In the genomic region with DNA sequence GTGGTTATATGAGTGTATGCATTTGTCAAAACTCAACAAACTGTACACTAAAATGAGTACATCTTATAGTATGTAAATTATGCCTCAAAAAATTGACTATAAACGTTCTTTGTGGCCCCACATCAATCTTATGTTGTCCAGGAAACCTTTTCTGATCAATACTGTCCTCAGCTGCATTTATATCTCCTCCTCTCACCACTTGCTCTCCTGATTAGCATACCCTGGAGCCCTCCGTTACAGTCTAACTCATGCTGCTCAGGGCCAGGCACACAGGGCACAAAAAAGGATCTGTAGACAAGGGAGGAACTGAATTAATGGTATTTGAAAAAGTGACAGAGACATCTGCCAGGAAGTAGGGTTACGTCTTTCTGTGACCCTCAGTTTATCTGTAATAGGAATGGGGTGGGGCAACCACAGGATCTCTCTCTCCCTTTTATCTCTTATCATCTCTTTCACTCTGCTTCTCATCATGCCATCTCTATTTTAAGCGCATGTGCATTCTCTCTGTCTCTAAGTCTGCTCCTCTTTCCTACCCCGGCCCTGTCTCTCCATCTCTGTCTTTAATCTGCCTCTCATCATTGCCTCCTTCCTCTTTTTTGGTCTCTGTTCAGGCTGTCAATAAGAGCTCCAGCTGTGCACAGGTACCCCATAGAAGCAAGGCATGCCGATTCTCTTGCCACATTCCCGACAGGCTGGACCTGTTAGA, we compare ENCODE assay signal across 21 cellular contexts. TPM values are rescaled to one million over a fixed set of nuclear protein-coding genes. Genes with fewer than 3 reads are reported as not detected.
"Had no signal": no experiment of that assay in that cellular context is flagged by ENCODE, and none has a peak within 500 bp of the region (broad histone marks: within the 10 kb centered on the region; RNA-seq: fewer than 3 reads in every experiment).

No MANE protein-coding gene starts in this region.

- H3K4me1 ChIP-seq: prostate gland, right lobe of liver, stomach had no signal

- H3K4me1 Mint-ChIP-seq: activated B cell treated with CpG ODN at 0.5 μM for 24 hours, mesothelial cell of epicardium had no signal

- H3K27ac Mint-ChIP-seq: activated B cell treated with CpG ODN at 0.5 μM for 24 hours, endodermal cell, mesothelial cell of epicardium, T-cell had no signal

- DNase-seq: activated B cell treated with CpG ODN at 0.5 μM for 24 hours; activated CD4-positive, alpha-beta T cell treated with anti-CD3 and anti-CD28 coated beads, Interleukin-2, amount 50 U/mL, for 4 hours; activated naive CD4-positive, alpha-beta T cell treated with anti-CD3 and anti-CD28 coated beads, Interleukin-2, amount 50 U/mL, for 16 hours; dorsolateral prefrontal cortex; endodermal cell; heart right ventricle; left colon; right lobe of liver; stimulated activated CD4-positive, alpha-beta T cell treated with anti-CD3 and anti-CD28 coated beads, Interleukin-4, amount 100 ng/mL, for 4 hours; stimulated activated CD8-positive, alpha-beta memory T cell treated with anti-CD3 and anti-CD28 coated beads, Interleukin-4, amount 100 ng/mL, for 48 hours; stomach; T-cell; upper lobe of right lung had no signal

- H3K36me3 Mint-ChIP-seq: mesothelial cell of epicardium, T-cell had no signal

- ATAC-seq: gastroesophageal sphincter, heart right ventricle, left colon, right lobe of liver, upper lobe of right lung had no signal

- H3K4me3 Mint-ChIP-seq: activated B cell treated with CpG ODN at 0.5 μM for 24 hours, endodermal cell, mesothelial cell of epicardium, T-cell had no signal

- H3K4me3 ChIP-seq: dorsolateral prefrontal cortex, gastroesophageal sphincter, heart right ventricle, lung, prostate gland, right lobe of liver, smooth muscle cell, stomach, thoracic aorta, upper lobe of right lung had no signal

- H3K36me3 ChIP-seq: gastroesophageal sphincter, heart right ventricle, prostate gland, right lobe of liver, stomach, thoracic aorta, upper lobe of right lung had no signal

- H3K27ac ChIP-seq: gastroesophageal sphincter, heart right ventricle, prostate gland, right lobe of liver, stomach, thoracic aorta, upper lobe of right lung had no signal

- H3K27me3 ChIP-seq: right lobe of liver had no signal

- H3K9me3 Mint-ChIP-seq: activated B cell treated with CpG ODN at 0.5 μM for 24 hours, endodermal cell, mesothelial cell of epicardium, T-cell had no signal

- H3K9me3 ChIP-seq: gastroesophageal sphincter, heart right ventricle, prostate gland, right lobe of liver, stomach, thoracic aorta, upper lobe of right lung had no signal

RNA-seq across cellular contexts. Expression of a gene that starts 7.1 kb away (rescaled TPM):
- total RNA-seq: activated B cell treated with CpG ODN at 0.5 μM for 24 hours, mesothelial cell of epicardium, osteoblast, smooth muscle cell had no signal

RNA-seq across cellular contexts. Expression of a gene that starts 49.3 kb away (rescaled TPM):
- total RNA-seq: activated B cell treated with CpG ODN at 0.5 μM for 24 hours, cardiac septum, endodermal cell, mesothelial cell of epicardium, osteoblast, smooth muscle cell, T-cell, thoracic aorta had no signal
